Comparison of ENCODE assay signal across 1 cellular context in the genomic region with DNA sequence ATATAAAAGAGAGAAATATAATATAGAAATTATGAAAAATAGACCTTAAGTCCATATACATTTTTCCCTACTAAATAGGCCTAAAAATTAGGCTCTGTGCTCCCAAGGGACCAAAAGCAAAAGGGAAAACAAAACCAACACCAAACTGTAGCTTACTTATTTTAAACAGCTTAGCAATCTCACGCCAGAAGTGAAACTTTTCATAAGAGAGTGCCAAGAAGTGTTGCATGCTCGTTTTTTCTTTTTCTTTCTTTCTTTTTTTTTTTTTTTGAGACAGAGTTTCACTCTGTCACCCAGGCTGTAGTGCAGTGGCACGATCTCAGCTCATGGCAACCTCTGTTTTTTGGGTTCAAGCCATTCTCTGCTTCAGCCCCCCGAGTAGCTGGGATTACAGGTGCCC.
A peak's percentile ranks its signal among the peaks of the same experiment; 100 is the strongest.
TF ChIP-seq lines count a peak whose summit lies in the region.

No MANE protein-coding gene starts in this region.

TF ChIP-seq in GM12878, 131 proteins besides CTCF, POLR2A, EP300 and RAD21 (continued from another document):
- TF ChIP-seq MTA2 (IDR thresholded peaks at IDR 0.05; ENCODE audit: low read depth): peak; percentile 59; the same call in 1 of the 2 replicates
- no peak for TF ChIP-seq RB1 (IDR thresholded peaks at IDR 0.05; ENCODE audit: borderline replicate concordance)
- TF ChIP-seq SIX5 (IDR thresholded peaks at IDR 0.05; ENCODE audit: low read depth, low read length, severe bottlenecking): no peak
- TF ChIP-seq ETV6 (conservative IDR thresholded peaks at IDR 0.05 in 1 of 2, IDR thresholded peaks at IDR 0.05 in 1 of 2; ENCODE audit: borderline replicate concordance in 1 of 2, low read depth in 1 of 2): no peak
- TF ChIP-seq CBX5 (IDR thresholded peaks at IDR 0.05; ENCODE audit: low read depth): 0 out of 2 replicates have a peak, but pooled peaks have one; percentile 32
- 0 out of 2 replicates have a peak, but pooled peaks have one; percentile 24 for TF ChIP-seq BCL11A (IDR thresholded peaks at IDR 0.05; ENCODE audit: low read depth, low read length)
- no peak for TF ChIP-seq MXI1 (IDR thresholded peaks at IDR 0.05; ENCODE audit: low read depth, low read length)
- no peak for TF ChIP-seq HDAC6 (IDR thresholded peaks at IDR 0.05; ENCODE audit: unreplicated experiment)
- peak; percentile 52; the same call in 1 of the 2 replicates for TF ChIP-seq JUNB (IDR thresholded peaks at IDR 0.05)
- peak; percentile 65 for TF ChIP-seq NFIC (IDR thresholded peaks at IDR 0.05; ENCODE audit: low read depth, low read length)
- peak; percentile 89 for TF ChIP-seq ZNF384 (IDR thresholded peaks at IDR 0.05; ENCODE audit: borderline replicate concordance, low read depth, low read length)
- TF ChIP-seq NBN (IDR thresholded peaks at IDR 0.05): peak; percentile 86
- TF ChIP-seq, protein P1, sequence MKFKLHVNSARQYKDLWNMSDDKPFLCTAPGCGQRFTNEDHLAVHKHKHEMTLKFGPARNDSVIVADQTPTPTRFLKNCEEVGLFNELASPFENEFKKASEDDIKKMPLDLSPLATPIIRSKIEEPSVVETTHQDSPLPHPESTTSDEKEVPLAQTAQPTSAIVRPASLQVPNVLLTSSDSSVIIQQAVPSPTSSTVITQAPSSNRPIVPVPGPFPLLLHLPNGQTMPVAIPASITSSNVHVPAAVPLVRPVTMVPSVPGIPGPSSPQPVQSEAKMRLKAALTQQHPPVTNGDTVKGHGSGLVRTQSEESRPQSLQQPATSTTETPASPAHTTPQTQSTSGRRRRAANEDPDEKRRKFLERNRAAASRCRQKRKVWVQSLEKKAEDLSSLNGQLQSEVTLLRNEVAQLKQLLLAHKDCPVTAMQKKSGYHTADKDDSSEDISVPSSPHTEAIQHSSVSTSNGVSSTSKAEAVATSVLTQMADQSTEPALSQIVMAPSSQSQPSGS (IDR thresholded peaks at IDR 0.05; ENCODE audit: low read length): peak; percentile 51; the same call in 1 of the 2 replicates
- peak; percentile 96 for TF ChIP-seq MEF2B (IDR thresholded peaks at IDR 0.05; ENCODE audit: partially characterized antibody, poor library complexity, severe bottlenecking)
- no peak for TF ChIP-seq YY1 (IDR thresholded peaks at IDR 0.05; ENCODE audit: low read depth, low read length)
- TF ChIP-seq, protein P2, sequence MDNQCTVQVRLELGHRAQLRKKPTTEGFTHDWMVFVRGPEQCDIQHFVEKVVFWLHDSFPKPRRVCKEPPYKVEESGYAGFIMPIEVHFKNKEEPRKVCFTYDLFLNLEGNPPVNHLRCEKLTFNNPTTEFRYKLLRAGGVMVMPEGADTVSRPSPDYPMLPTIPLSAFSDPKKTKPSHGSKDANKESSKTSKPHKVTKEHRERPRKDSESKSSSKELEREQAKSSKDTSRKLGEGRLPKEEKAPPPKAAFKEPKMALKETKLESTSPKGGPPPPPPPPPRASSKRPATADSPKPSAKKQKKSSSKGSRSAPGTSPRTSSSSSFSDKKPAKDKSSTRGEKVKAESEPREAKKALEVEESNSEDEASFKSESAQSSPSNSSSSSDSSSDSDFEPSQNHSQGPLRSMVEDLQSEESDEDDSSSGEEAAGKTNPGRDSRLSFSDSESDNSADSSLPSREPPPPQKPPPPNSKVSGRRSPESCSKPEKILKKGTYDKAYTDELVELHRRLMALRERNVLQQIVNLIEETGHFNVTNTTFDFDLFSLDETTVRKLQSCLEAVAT (IDR thresholded peaks at IDR 0.05): peak; percentile 94
- TF ChIP-seq ATF7 (IDR thresholded peaks at IDR 0.05; ENCODE audit: low read depth): peak; percentile 68; the same call in 1 of the 2 replicates
- TF ChIP-seq, protein P3, sequence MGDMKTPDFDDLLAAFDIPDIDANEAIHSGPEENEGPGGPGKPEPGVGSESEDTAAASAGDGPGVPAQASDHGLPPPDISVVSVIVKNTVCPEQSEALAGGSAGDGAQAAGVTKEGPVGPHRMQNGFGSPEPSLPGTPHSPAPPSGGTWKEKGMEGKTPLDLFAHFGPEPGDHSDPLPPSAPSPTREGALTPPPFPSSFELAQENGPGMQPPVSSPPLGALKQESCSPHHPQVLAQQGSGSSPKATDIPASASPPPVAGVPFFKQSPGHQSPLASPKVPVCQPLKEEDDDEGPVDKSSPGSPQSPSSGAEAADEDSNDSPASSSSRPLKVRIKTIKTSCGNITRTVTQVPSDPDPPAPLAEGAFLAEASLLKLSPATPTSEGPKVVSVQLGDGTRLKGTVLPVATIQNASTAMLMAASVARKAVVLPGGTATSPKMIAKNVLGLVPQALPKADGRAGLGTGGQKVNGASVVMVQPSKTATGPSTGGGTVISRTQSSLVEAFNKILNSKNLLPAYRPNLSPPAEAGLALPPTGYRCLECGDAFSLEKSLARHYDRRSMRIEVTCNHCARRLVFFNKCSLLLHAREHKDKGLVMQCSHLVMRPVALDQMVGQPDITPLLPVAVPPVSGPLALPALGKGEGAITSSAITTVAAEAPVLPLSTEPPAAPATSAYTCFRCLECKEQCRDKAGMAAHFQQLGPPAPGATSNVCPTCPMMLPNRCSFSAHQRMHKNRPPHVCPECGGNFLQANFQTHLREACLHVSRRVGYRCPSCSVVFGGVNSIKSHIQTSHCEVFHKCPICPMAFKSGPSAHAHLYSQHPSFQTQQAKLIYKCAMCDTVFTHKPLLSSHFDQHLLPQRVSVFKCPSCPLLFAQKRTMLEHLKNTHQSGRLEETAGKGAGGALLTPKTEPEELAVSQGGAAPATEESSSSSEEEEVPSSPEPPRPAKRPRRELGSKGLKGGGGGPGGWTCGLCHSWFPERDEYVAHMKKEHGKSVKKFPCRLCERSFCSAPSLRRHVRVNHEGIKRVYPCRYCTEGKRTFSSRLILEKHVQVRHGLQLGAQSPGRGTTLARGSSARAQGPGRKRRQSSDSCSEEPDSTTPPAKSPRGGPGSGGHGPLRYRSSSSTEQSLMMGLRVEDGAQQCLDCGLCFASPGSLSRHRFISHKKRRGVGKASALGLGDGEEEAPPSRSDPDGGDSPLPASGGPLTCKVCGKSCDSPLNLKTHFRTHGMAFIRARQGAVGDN (IDR thresholded peaks at IDR 0.05): no peak
- peak; percentile 67 to 73; a peak in 2 of 4 replicates for TF ChIP-seq IKZF2 (IDR thresholded peaks at IDR 0.05)
- no peak for TF ChIP-seq SUPT20H (IDR thresholded peaks at IDR 0.05; ENCODE audit: borderline replicate concordance, control insufficient read depth, low read depth, low read length)
- TF ChIP-seq BMI1 (IDR thresholded peaks at IDR 0.05; ENCODE audit: borderline replicate concordance): no peak
- TF ChIP-seq ZNF274 (IDR thresholded peaks at IDR 0.05; ENCODE audit: insufficient read depth, insufficient read length): no peak
- no peak for TF ChIP-seq TBL1XR1 (IDR thresholded peaks at IDR 0.05; ENCODE audit: low read depth, low read length)
- TF ChIP-seq STAT1 (conservative IDR thresholded peaks at IDR 0.05): no peak
- TF ChIP-seq, protein P4, sequence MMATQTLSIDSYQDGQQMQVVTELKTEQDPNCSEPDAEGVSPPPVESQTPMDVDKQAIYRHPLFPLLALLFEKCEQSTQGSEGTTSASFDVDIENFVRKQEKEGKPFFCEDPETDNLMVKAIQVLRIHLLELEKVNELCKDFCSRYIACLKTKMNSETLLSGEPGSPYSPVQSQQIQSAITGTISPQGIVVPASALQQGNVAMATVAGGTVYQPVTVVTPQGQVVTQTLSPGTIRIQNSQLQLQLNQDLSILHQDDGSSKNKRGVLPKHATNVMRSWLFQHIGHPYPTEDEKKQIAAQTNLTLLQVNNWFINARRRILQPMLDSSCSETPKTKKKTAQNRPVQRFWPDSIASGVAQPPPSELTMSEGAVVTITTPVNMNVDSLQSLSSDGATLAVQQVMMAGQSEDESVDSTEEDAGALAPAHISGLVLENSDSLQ (IDR thresholded peaks at IDR 0.05): peak; percentile 31; the same call in 1 of the 2 replicates
- TF ChIP-seq ZNF217 (IDR thresholded peaks at IDR 0.05): no peak
- TF ChIP-seq DPF2 (IDR thresholded peaks at IDR 0.05): peak; percentile 19; the same call in 1 of the 2 replicates
- TF ChIP-seq, protein P5, sequence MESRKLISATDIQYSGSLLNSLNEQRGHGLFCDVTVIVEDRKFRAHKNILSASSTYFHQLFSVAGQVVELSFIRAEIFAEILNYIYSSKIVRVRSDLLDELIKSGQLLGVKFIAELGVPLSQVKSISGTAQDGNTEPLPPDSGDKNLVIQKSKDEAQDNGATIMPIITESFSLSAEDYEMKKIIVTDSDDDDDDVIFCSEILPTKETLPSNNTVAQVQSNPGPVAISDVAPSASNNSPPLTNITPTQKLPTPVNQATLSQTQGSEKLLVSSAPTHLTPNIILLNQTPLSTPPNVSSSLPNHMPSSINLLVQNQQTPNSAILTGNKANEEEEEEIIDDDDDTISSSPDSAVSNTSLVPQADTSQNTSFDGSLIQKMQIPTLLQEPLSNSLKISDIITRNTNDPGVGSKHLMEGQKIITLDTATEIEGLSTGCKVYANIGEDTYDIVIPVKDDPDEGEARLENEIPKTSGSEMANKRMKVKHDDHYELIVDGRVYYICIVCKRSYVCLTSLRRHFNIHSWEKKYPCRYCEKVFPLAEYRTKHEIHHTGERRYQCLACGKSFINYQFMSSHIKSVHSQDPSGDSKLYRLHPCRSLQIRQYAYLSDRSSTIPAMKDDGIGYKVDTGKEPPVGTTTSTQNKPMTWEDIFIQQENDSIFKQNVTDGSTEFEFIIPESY (IDR thresholded peaks at IDR 0.05): no peak
- no peak for TF ChIP-seq TARDBP (IDR thresholded peaks at IDR 0.05; ENCODE audit: borderline replicate concordance)
- TF ChIP-seq WRNIP1 (IDR thresholded peaks at IDR 0.05; ENCODE audit: borderline replicate concordance, low read depth, low read length): no peak
- no peak for TF ChIP-seq HCFC1 (IDR thresholded peaks at IDR 0.05; ENCODE audit: low read length)
- TF ChIP-seq BHLHE40 (IDR thresholded peaks at IDR 0.05; ENCODE audit: borderline replicate concordance in 1 of 2, low read depth in 2 of 2, low read length in 1 of 2): peak in 1 of 2 experiments; percentile 16; a peak in 1 of 4 replicates
